Comparison of ENCODE assay signal across 1 cellular context in the genomic region with DNA sequence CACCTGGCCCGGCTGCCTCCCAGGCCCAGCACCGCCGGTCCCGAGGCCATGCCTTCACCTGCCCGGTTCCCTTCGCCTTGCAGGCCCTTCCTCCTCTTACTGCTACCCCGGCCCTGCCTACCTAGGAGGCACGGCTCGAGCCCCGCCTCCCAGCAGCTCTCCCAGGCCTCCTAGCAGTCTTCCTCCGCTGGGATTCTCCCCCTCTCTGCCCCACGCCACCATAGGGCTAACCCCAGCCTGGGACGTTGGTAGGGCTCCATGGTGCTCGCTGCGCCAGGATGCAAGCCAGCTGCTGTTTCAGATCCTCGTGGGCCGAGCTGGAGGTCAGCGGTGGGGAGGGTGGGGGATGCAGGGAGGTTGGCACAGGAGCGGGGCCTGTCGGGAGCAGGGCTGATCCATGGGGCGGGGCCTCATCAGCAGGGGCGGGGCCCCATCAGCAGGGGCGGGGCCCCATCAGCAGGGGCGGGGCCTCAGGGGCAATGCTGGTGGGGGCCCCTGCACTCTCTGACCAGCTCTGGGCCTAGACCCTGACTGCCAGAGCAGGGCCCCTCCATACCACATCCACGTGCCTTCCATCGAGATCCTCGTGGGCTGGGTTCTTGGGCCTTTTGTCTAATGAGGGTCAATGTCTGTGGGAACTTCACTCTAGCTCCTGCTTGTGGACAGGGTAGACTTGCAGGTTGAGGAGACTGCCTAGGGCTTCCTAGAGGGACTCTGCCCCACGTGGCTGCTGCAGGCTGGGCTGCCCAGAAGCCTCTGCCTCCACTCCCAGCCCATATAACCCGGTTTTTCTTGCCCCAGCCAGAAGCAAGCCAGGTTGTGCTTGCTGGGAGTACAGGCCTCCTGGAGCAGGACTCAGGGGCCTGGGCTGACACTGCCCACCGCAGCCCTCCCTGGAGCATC.
TF ChIP-seq lines count a peak whose summit lies in the region.

No MANE protein-coding gene starts in this region.

TF ChIP-seq in K562, 482 proteins besides CTCF, POLR2A, EP300 and RAD21 (continued from another document):
- peak; percentile 12 to 77; a peak in 3 of 4 replicates for TF ChIP-seq SIN3A (IDR thresholded peaks at IDR 0.05; ENCODE audit: borderline replicate concordance in 2 of 2, control insufficient read depth in 1 of 2, low read depth in 2 of 2, low read length in 2 of 2)
- no peak for TF ChIP-seq CSDE1 (IDR thresholded peaks at IDR 0.05)
- TF ChIP-seq KDM5B (IDR thresholded peaks at IDR 0.05; ENCODE audit: insufficient replicate concordance, low read depth, low read length): peak; percentile 64
- TF ChIP-seq, protein P1, sequence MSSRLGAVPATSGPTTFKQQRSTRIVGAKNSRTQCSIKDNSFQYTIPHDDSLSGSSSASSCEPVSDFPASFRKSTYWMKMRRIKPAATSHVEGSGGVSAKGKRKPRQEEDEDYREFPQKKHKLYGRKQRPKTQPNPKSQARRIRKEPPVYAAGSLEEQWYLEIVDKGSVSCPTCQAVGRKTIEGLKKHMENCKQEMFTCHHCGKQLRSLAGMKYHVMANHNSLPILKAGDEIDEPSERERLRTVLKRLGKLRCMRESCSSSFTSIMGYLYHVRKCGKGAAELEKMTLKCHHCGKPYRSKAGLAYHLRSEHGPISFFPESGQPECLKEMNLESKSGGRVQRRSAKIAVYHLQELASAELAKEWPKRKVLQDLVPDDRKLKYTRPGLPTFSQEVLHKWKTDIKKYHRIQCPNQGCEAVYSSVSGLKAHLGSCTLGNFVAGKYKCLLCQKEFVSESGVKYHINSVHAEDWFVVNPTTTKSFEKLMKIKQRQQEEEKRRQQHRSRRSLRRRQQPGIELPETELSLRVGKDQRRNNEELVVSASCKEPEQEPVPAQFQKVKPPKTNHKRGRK (tag; IDR thresholded peaks at IDR 0.05): no peak
- no peak for TF ChIP-seq BCOR (IDR thresholded peaks at IDR 0.05)
- TF ChIP-seq FOXA1 (IDR thresholded peaks at IDR 0.05; ENCODE audit: borderline replicate concordance): no peak
- peak in 1 of 2 experiments; percentile 90; a peak in 2 of 4 replicates for TF ChIP-seq HDAC1 (IDR thresholded peaks at IDR 0.05)
- TF ChIP-seq NFATC3 (IDR thresholded peaks at IDR 0.05): no peak
- TF ChIP-seq FOXM1 (IDR thresholded peaks at IDR 0.05; ENCODE audit: low read depth): no peak
- TF ChIP-seq FOXM1 (CRISPR knock-in tag; IDR thresholded peaks at IDR 0.05; ENCODE audit: low read depth): 0 out of 2 replicates have a peak, but pooled peaks have one; percentile 22
- TF ChIP-seq, protein P2, sequence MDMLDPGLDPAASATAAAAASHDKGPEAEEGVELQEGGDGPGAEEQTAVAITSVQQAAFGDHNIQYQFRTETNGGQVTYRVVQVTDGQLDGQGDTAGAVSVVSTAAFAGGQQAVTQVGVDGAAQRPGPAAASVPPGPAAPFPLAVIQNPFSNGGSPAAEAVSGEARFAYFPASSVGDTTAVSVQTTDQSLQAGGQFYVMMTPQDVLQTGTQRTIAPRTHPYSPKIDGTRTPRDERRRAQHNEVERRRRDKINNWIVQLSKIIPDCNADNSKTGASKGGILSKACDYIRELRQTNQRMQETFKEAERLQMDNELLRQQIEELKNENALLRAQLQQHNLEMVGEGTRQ (CRISPR knock-in tag; IDR thresholded peaks at IDR 0.05): peak; percentile 30; the same call in 1 of the 2 replicates
- peak; percentile 68 for TF ChIP-seq RBFOX2 (IDR thresholded peaks at IDR 0.05; ENCODE audit: low read depth, low read length)
- peak; percentile 68 for TF ChIP-seq SUPT5H (IDR thresholded peaks at IDR 0.05)
- TF ChIP-seq RAD51 (IDR thresholded peaks at IDR 0.05; ENCODE audit: borderline replicate concordance, low read depth): no peak
- TF ChIP-seq, protein P3, sequence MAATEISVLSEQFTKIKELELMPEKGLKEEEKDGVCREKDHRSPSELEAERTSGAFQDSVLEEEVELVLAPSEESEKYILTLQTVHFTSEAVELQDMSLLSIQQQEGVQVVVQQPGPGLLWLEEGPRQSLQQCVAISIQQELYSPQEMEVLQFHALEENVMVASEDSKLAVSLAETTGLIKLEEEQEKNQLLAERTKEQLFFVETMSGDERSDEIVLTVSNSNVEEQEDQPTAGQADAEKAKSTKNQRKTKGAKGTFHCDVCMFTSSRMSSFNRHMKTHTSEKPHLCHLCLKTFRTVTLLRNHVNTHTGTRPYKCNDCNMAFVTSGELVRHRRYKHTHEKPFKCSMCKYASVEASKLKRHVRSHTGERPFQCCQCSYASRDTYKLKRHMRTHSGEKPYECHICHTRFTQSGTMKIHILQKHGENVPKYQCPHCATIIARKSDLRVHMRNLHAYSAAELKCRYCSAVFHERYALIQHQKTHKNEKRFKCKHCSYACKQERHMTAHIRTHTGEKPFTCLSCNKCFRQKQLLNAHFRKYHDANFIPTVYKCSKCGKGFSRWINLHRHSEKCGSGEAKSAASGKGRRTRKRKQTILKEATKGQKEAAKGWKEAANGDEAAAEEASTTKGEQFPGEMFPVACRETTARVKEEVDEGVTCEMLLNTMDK (IDR thresholded peaks at IDR 0.05; ENCODE audit: borderline replicate concordance, insufficient read depth, low read depth, low read length, poor library complexity, severe bottlenecking): no peak
- TF ChIP-seq, protein P4, sequence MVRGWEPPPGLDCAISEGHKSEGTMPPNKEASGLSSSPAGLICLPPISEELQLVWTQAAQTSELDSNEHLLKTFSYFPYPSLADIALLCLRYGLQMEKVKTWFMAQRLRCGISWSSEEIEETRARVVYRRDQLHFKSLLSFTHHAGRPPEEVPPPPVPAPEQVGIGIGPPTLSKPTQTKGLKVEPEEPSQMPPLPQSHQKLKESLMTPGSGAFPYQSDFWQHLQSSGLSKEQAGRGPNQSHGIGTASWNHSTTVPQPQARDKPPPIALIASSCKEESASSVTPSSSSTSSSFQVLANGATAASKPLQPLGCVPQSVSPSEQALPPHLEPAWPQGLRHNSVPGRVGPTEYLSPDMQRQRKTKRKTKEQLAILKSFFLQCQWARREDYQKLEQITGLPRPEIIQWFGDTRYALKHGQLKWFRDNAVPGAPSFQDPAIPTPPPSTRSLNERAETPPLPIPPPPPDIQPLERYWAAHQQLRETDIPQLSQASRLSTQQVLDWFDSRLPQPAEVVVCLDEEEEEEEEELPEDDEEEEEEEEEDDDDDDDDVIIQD (CRISPR knock-in tag; IDR thresholded peaks at IDR 0.05): no peak
- no peak for TF ChIP-seq JUND (IDR thresholded peaks at IDR 0.05; ENCODE audit: borderline replicate concordance, low read depth, low read length)
- TF ChIP-seq JUND (tag; IDR thresholded peaks at IDR 0.05; ENCODE audit: borderline replicate concordance, low read depth, low read length): 0 out of 3 replicates have a peak, but pooled peaks have one; percentile 30
- 0 out of 2 replicates have a peak, but pooled peaks have one; percentile 24 for TF ChIP-seq ZNF121 (CRISPR knock-in tag; conservative IDR thresholded peaks at IDR 0.05)
- peak; percentile 20 for TF ChIP-seq PHF20 (IDR thresholded peaks at IDR 0.05; ENCODE audit: partially characterized antibody)
- no peak for TF ChIP-seq NFYB (IDR thresholded peaks at IDR 0.05; ENCODE audit: extremely low read depth, insufficient read length)
- no peak for TF ChIP-seq ZNF444 (CRISPR knock-in tag; IDR thresholded peaks at IDR 0.05)
- TF ChIP-seq, protein P5, sequence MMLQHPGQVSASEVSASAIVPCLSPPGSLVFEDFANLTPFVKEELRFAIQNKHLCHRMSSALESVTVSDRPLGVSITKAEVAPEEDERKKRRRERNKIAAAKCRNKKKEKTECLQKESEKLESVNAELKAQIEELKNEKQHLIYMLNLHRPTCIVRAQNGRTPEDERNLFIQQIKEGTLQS (IDR thresholded peaks at IDR 0.05): no peak
- TF ChIP-seq, protein P5 (CRISPR knock-in tag; conservative IDR thresholded peaks at IDR 0.05): no peak
- TF ChIP-seq ZFX (CRISPR knock-in tag; IDR thresholded peaks at IDR 0.05): peak; percentile 73
- 0 out of 2 replicates have a peak, but pooled peaks have one; percentile 11 for TF ChIP-seq CREM (IDR thresholded peaks at IDR 0.05; ENCODE audit: low read depth)
- TF ChIP-seq, protein P6, sequence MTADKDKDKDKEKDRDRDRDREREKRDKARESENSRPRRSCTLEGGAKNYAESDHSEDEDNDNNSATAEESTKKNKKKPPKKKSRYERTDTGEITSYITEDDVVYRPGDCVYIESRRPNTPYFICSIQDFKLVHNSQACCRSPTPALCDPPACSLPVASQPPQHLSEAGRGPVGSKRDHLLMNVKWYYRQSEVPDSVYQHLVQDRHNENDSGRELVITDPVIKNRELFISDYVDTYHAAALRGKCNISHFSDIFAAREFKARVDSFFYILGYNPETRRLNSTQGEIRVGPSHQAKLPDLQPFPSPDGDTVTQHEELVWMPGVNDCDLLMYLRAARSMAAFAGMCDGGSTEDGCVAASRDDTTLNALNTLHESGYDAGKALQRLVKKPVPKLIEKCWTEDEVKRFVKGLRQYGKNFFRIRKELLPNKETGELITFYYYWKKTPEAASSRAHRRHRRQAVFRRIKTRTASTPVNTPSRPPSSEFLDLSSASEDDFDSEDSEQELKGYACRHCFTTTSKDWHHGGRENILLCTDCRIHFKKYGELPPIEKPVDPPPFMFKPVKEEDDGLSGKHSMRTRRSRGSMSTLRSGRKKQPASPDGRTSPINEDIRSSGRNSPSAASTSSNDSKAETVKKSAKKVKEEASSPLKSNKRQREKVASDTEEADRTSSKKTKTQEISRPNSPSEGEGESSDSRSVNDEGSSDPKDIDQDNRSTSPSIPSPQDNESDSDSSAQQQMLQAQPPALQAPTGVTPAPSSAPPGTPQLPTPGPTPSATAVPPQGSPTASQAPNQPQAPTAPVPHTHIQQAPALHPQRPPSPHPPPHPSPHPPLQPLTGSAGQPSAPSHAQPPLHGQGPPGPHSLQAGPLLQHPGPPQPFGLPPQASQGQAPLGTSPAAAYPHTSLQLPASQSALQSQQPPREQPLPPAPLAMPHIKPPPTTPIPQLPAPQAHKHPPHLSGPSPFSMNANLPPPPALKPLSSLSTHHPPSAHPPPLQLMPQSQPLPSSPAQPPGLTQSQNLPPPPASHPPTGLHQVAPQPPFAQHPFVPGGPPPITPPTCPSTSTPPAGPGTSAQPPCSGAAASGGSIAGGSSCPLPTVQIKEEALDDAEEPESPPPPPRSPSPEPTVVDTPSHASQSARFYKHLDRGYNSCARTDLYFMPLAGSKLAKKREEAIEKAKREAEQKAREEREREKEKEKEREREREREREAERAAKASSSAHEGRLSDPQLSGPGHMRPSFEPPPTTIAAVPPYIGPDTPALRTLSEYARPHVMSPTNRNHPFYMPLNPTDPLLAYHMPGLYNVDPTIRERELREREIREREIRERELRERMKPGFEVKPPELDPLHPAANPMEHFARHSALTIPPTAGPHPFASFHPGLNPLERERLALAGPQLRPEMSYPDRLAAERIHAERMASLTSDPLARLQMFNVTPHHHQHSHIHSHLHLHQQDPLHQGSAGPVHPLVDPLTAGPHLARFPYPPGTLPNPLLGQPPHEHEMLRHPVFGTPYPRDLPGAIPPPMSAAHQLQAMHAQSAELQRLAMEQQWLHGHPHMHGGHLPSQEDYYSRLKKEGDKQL (CRISPR knock-in tag; IDR thresholded peaks at IDR 0.05; ENCODE audit: borderline replicate concordance): 0 out of 2 replicates have a peak, but pooled peaks have one; percentile 64
- no peak for TF ChIP-seq TARDBP (IDR thresholded peaks at IDR 0.05)
- TF ChIP-seq, protein P7, sequence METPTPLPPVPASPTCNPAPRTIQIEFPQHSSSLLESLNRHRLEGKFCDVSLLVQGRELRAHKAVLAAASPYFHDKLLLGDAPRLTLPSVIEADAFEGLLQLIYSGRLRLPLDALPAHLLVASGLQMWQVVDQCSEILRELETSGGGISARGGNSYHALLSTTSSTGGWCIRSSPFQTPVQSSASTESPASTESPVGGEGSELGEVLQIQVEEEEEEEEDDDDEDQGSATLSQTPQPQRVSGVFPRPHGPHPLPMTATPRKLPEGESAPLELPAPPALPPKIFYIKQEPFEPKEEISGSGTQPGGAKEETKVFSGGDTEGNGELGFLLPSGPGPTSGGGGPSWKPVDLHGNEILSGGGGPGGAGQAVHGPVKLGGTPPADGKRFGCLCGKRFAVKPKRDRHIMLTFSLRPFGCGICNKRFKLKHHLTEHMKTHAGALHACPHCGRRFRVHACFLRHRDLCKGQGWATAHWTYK (CRISPR knock-in tag; IDR thresholded peaks at IDR 0.05): peak; percentile 49; the same call in 1 of the 2 replicates
- no peak for TF ChIP-seq ZNF124 (CRISPR knock-in tag; IDR thresholded peaks at IDR 0.05)
- TF ChIP-seq NR4A1 (CRISPR knock-in tag; IDR thresholded peaks at IDR 0.05): no peak
- TF ChIP-seq NR4A1 (tag; IDR thresholded peaks at IDR 0.05): 0 out of 2 replicates have a peak, but pooled peaks have one; percentile 9
- TF ChIP-seq, protein P8, sequence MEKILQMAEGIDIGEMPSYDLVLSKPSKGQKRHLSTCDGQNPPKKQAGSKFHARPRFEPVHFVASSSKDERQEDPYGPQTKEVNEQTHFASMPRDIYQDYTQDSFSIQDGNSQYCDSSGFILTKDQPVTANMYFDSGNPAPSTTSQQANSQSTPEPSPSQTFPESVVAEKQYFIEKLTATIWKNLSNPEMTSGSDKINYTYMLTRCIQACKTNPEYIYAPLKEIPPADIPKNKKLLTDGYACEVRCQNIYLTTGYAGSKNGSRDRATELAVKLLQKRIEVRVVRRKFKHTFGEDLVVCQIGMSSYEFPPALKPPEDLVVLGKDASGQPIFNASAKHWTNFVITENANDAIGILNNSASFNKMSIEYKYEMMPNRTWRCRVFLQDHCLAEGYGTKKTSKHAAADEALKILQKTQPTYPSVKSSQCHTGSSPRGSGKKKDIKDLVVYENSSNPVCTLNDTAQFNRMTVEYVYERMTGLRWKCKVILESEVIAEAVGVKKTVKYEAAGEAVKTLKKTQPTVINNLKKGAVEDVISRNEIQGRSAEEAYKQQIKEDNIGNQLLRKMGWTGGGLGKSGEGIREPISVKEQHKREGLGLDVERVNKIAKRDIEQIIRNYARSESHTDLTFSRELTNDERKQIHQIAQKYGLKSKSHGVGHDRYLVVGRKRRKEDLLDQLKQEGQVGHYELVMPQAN (IDR thresholded peaks at IDR 0.05; ENCODE audit: borderline replicate concordance): peak; percentile 76; the same call in 1 of the 2 replicates
- no peak for TF ChIP-seq ARNT (IDR thresholded peaks at IDR 0.05)
- TF ChIP-seq SIN3B (IDR thresholded peaks at IDR 0.05; ENCODE audit: low read depth): no peak
- peak; percentile 62; the same call in 1 of the 2 replicates for TF ChIP-seq HDAC2 (IDR thresholded peaks at IDR 0.05)
- TF ChIP-seq MBD2 (IDR thresholded peaks at IDR 0.05; ENCODE audit: borderline replicate concordance, low read depth): no peak
TF ChIP-seq in K562: peak in this region for 55.
